Comparison of ENCODE assay signal across 1 cellular context in genomic region chr9:89471390-89471789, GRCh38.
TF ChIP-seq lines count a peak whose summit lies in the region.

No MANE protein-coding gene starts in this region.

TF ChIP-seq in H1, 55 proteins besides CTCF, POLR2A, EP300 and RAD21:
- TF ChIP-seq NANOG (IDR thresholded peaks at IDR 0.05; ENCODE audit: insufficient read depth, low read depth, low read length, poor library complexity, severe bottlenecking) (no peak), GTF2F1 (IDR thresholded peaks at IDR 0.05; ENCODE audit: borderline replicate concordance, low read depth, low read length) (no peak), HDAC2 (IDR thresholded peaks at IDR 0.05; ENCODE audit: borderline replicate concordance in 1 of 2, low read depth in 2 of 2, low read length in 2 of 2) (no peak), MAX (IDR thresholded peaks at IDR 0.05) (no peak), E2F6 (IDR thresholded peaks at IDR 0.05) (no peak), CHD1 (IDR thresholded peaks at IDR 0.05; ENCODE audit: low read depth, low read length) (no peak), KDM1A (IDR thresholded peaks at IDR 0.05; ENCODE audit: borderline replicate concordance, low read length) (no peak), TAF7 (optimal IDR thresholded peaks at IDR 0.05; ENCODE audit: borderline replicate concordance, low read depth, low read length) (no peak), SIX5 (IDR thresholded peaks at IDR 0.05; ENCODE audit: low read depth, low read length) (no peak), BACH1 (IDR thresholded peaks at IDR 0.05; ENCODE audit: low read length) (no peak), JUN (IDR thresholded peaks at IDR 0.05; ENCODE audit: low read depth, low read length) (no peak), CEBPB (IDR thresholded peaks at IDR 0.05; ENCODE audit: low read depth, low read length) (no peak), CTBP2 (IDR thresholded peaks at IDR 0.05; ENCODE audit: borderline replicate concordance, insufficient read depth, insufficient read length, low read length) (no peak), GABPA (IDR thresholded peaks at IDR 0.05; ENCODE audit: borderline replicate concordance, insufficient read depth, low read length) (no peak), NRF1 (IDR thresholded peaks at IDR 0.05; ENCODE audit: low read depth, low read length) (no peak), TEAD4 (IDR thresholded peaks at IDR 0.05; ENCODE audit: low read depth, low read length) (no peak), SP4 (IDR thresholded peaks at IDR 0.05; ENCODE audit: low read length) (no peak)
- TF ChIP-seq, protein P1, sequence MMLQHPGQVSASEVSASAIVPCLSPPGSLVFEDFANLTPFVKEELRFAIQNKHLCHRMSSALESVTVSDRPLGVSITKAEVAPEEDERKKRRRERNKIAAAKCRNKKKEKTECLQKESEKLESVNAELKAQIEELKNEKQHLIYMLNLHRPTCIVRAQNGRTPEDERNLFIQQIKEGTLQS (IDR thresholded peaks at IDR 0.05; ENCODE audit: insufficient read depth, low read depth, low read length): no peak
TF ChIP-seq in H1: peak in this region for 0.
